In genomic region chr1:243596441-243597183, GRCh38 we compare ENCODE assay signal across 8 cellular contexts.
DNase-seq lines count a peak whose midpoint lies in the region; ATAC-seq and TF ChIP-seq lines count a peak whose summit lies in the region.

No MANE protein-coding gene starts in this region.

- peaks cover 3% of the 10 kb centered on the region for H3K9me3 Mint-ChIP-seq in activated CD8-positive, alpha-beta T cell treated with anti-CD3 and anti-CD28 coated beads for 36 hours

- no peaks in the 10 kb centered on the region for H3K9me3 ChIP-seq in mucosa of descending colon
- H3K9me3 ChIP-seq in Peyer's patch: no peaks in the 10 kb centered on the region
- H3K9me3 ChIP-seq in tibial artery: peaks cover 0 to under 1% (median 0%) of the 10 kb centered on the region in 3 donors

- peak overlapping the region; percentile 86 for H3K27ac Mint-ChIP-seq in activated CD8-positive, alpha-beta T cell treated with anti-CD3 and anti-CD28 coated beads for 36 hours

- H3K36me3 Mint-ChIP-seq in activated CD8-positive, alpha-beta T cell treated with anti-CD3 and anti-CD28 coated beads for 36 hours (ENCODE audit: low read depth): peaks cover 21% of the 10 kb centered on the region

- H3K4me1 ChIP-seq in mucosa of descending colon (ENCODE audit: low read depth): no peaks in the 10 kb centered on the region
- no peaks in the 10 kb centered on the region for H3K4me1 ChIP-seq in Peyer's patch
- no peaks in the 10 kb centered on the region for H3K4me1 ChIP-seq in tibial artery

- no peak overlapping the region for H3K4me3 ChIP-seq in mucosa of descending colon
- no peak overlapping the region for H3K4me3 ChIP-seq in Peyer's patch
- no peak overlapping the region for H3K4me3 ChIP-seq in tibial artery

- POLR2A ChIA-PET in activated CD8-positive, alpha-beta T cell treated with anti-CD3 and anti-CD28 coated beads for 36 hours (lab: Charles Lee): no interaction called here

- CTCF ChIA-PET in activated CD8-positive, alpha-beta T cell treated with anti-CD3 and anti-CD28 coated beads for 36 hours (lab: Charles Lee): no interaction called here

- intact Hi-C loops in activated CD8-positive, alpha-beta T cell treated with anti-CD3 and anti-CD28 coated beads for 36 hours (cut with micrococcal nuclease): no loop called here
- intact Hi-C loops in mucosa of descending colon (cut with DNase I, micrococcal nuclease): no loop called here
- intact Hi-C loops in tibial artery (cut with DNase I; ENCODE audit: low total_unique reads): no loop called here

- H3K36me3 ChIP-seq in mucosa of descending colon (ENCODE audit: low read depth) (no peaks in the 10 kb centered on the region), Peyer's patch (no peaks in the 10 kb centered on the region), tibial artery (peaks cover 3 to 11% (median 5%) of the 10 kb centered on the region in 3 donors)

- no peak for TF ChIP-seq POLR2A in Peyer's patch (IDR thresholded peaks at IDR 0.05)

- H3K4me3 Mint-ChIP-seq in activated CD8-positive, alpha-beta T cell treated with anti-CD3 and anti-CD28 coated beads for 36 hours: no peak overlapping the region

- no peak overlapping the region for H3K27ac ChIP-seq in Peyer's patch
- no peak overlapping the region for H3K27ac ChIP-seq in tibial artery

- peak; percentile 91 for ATAC-seq in HG03469 (IDR thresholded peaks at IDR 0.05; ENCODE audit: unreplicated experiment)
- peak; percentile 57 for ATAC-seq in activated CD8-positive, alpha-beta T cell treated with anti-CD3 and anti-CD28 coated beads for 36 hours
- peak; percentile 70 for ATAC-seq in mucosa of descending colon

- H3K27me3 Mint-ChIP-seq in activated CD8-positive, alpha-beta T cell treated with anti-CD3 and anti-CD28 coated beads for 36 hours: no peaks in the 10 kb centered on the region

- H3K4me1 Mint-ChIP-seq in activated CD8-positive, alpha-beta T cell treated with anti-CD3 and anti-CD28 coated beads for 36 hours (ENCODE audit: low read depth): peaks cover 40% of the 10 kb centered on the region

- H3K27me3 ChIP-seq in Peyer's patch: no peaks in the 10 kb centered on the region
- no peaks in the 10 kb centered on the region for H3K27me3 ChIP-seq in tibial artery

- TF ChIP-seq CTCF in GM20000 (IDR thresholded peaks at IDR 0.05; ENCODE audit: extremely low read depth, missing control alignments) (no peak), mucosa of descending colon (IDR thresholded peaks at IDR 0.05) (no peak), Peyer's patch (IDR thresholded peaks at IDR 0.05) (no peak), tibial artery (IDR thresholded peaks at IDR 0.05) (no peak)
- TF ChIP-seq CTCF in activated CD8-positive, alpha-beta T cell treated with anti-CD3 and anti-CD28 coated beads for 36 hours (IDR thresholded peaks at IDR 0.05): no peak

- peak; percentile 91 for DNase-seq in EL
- peak; percentile 62 for DNase-seq in GM20000 (ENCODE audit: low spot score)
- DNase-seq in activated CD8-positive, alpha-beta T cell treated with anti-CD3 and anti-CD28 coated beads for 36 hours: peak; percentile 64
- peak in 1 of 3 donors; percentile 10 for DNase-seq in mucosa of descending colon
- DNase-seq in NCI-H2081 (lab: John Stamatoyannopoulos, UW): no peak
- DNase-seq in Peyer's patch: no peak
- no peak for DNase-seq in tibial artery

Comparison
In these comparisons a context has a peak if more than half of its experiments do, and no peak if none do; other contexts are left out.
1. DNase-seq: peak in EL (single experiment), GM20000 (single experiment) and activated CD8-positive, alpha-beta T cell treated with anti-CD3 and anti-CD28 coated beads for 36 hours (single experiment); none in NCI-H2081 (0 of 2), Peyer's patch (0 of 3) and tibial artery (0 of 2).
2. Peak in every context shown above with its lines, with median percentiles within 50 percentile points of each other: ATAC-seq.